In genomic region chrX:12263211-12263610, GRCh38 we compare ENCODE assay signal across 24 cellular contexts.
"Had no signal": no experiment of that assay in that cellular context is flagged by ENCODE, and none has a peak within 500 bp of the region (broad histone marks: within the 10 kb centered on the region; RNA-seq: fewer than 3 reads in every experiment).

No MANE protein-coding gene starts in this region.

- H3K9ac ChIP-seq: KMS-11 had no signal

- H3K4me1 ChIP-seq: Peyer's patch had no signal

- H3K27ac ChIP-seq: brain microvascular endothelial cell, KMS-11, Peyer's patch had no signal

- H3K36me3 ChIP-seq: brain microvascular endothelial cell, Peyer's patch had no signal

- H3K4me2 ChIP-seq: KMS-11 had no signal

- H3K4me1 Mint-ChIP-seq: activated CD4-positive, alpha-beta T cell treated with anti-CD3 and anti-CD28 coated beads, Interleukin-2, amount 10 ng/mL, durations not matched to agents 24 days and 14 days; T-helper 17 cell; WTC11 had no signal

- H3K9me3 ChIP-seq: Peyer's patch had no signal

- ATAC-seq: activated T-cell treated with anti-CD3 and anti-CD28 coated beads, Interleukin-2, amount 50 U/mL, for 4 hours; T-helper 17 cell; WTC11 had no signal

- H3K27me3 Mint-ChIP-seq: activated CD4-positive, alpha-beta memory T cell treated with anti-CD3 and anti-CD28 coated beads for 36 hours; activated CD4-positive, alpha-beta T cell treated with anti-CD3 and anti-CD28 coated beads, Interleukin-2, amount 10 ng/mL, durations not matched to agents 24 days and 14 days; activated naive CD8-positive, alpha-beta T cell had no signal

- H3K4me3 ChIP-seq: Peyer's patch had no signal

- H3K27ac Mint-ChIP-seq: activated CD4-positive, alpha-beta memory T cell treated with anti-CD3 and anti-CD28 coated beads for 36 hours; activated CD4-positive, alpha-beta T cell treated with anti-CD3 and anti-CD28 coated beads, Interleukin-2, amount 10 ng/mL, durations not matched to agents 24 days and 14 days; activated naive CD8-positive, alpha-beta T cell; T-helper 17 cell; WTC11 had no signal

- DNase-seq: activated CD4-positive, alpha-beta memory T cell treated with anti-CD3 and anti-CD28 coated beads for 36 hours; activated CD4-positive, alpha-beta T cell treated with anti-CD3 and anti-CD28 coated beads, Interleukin-2, amount 10 ng/mL, durations not matched to agents 24 days and 14 days; activated CD4-positive, CD25-positive, alpha-beta regulatory T cell treated with anti-CD3 and anti-CD28 coated beads, Interleukin-2, amount 50 U/mL, for 72 hours; activated CD8-positive, alpha-beta memory T cell treated with anti-CD3 and anti-CD28 coated beads for 24 hours; activated effector memory CD4-positive, alpha-beta T cell treated with anti-CD3 and anti-CD28 coated beads, Interleukin-2, amount 50 U/mL, for 16 hours; activated naive CD4-positive, alpha-beta T cell treated with Interleukin-2 at 50 U/mL for 16 hours; activated T-cell treated with anti-CD3 and anti-CD28 coated beads, Interleukin-2, amount 50 U/mL, for 4 hours; brain microvascular endothelial cell; MM.1S; NCI-H1105; NCI-H1436; NCI-H187; NCI-H2081; NCI-H510A treated with DMSO at 0.1 percent for 48 hours; NCI-H69; NK-92 treated with Interleukin-12 subunit alpha and Interleukin-12 subunit beta, amount 100 ng/mL, for 24 hours; OCI-M1; Peyer's patch; SIG-M5; T-helper 17 cell; T-helper 9 cell had no signal

- H3K27me3 ChIP-seq: brain microvascular endothelial cell, Peyer's patch had no signal

- H3K9me3 Mint-ChIP-seq: activated CD4-positive, alpha-beta T cell treated with anti-CD3 and anti-CD28 coated beads, Interleukin-2, amount 10 ng/mL, durations not matched to agents 24 days and 14 days had no signal

- H3K36me3 Mint-ChIP-seq: activated CD4-positive, alpha-beta memory T cell treated with anti-CD3 and anti-CD28 coated beads for 36 hours; activated naive CD8-positive, alpha-beta T cell had no signal

- H3K4me3 Mint-ChIP-seq: activated CD4-positive, alpha-beta memory T cell treated with anti-CD3 and anti-CD28 coated beads for 36 hours; activated CD4-positive, alpha-beta T cell treated with anti-CD3 and anti-CD28 coated beads, Interleukin-2, amount 10 ng/mL, durations not matched to agents 24 days and 14 days; activated naive CD8-positive, alpha-beta T cell; activated T-cell treated with anti-CD3 and anti-CD28 coated beads, Interleukin-2, amount 50 U/mL, for 4 hours; T-helper 17 cell; WTC11 had no signal
